Comparison of ENCODE assay signal across 33 cellular contexts in genomic region chr10:106410331-106410730, GRCh38.
"Had no signal": no experiment of that assay in that cellular context is flagged by ENCODE, and none has a peak within 500 bp of the region (broad histone marks: within the 10 kb centered on the region; RNA-seq: fewer than 3 reads in every experiment).

No MANE protein-coding gene starts in this region.

- H3K9me3 Mint-ChIP-seq: activated CD8-positive, alpha-beta T cell treated with anti-CD3 and anti-CD28 coated beads for 36 hours; activated naive CD8-positive, alpha-beta T cell treated with anti-CD3 and anti-CD28 coated beads, Interleukin-2, amount 50 U/mL, for 24 hours; central memory CD8-positive, alpha-beta T cell had no signal

- H3K4me1 ChIP-seq: foreskin keratinocyte, gastrocnemius medialis, heart left ventricle had no signal

- H3K27me3 Mint-ChIP-seq: activated B cell treated with CpG ODN at 0.5 μM for 24 hours; activated CD8-positive, alpha-beta T cell treated with anti-CD3 and anti-CD28 coated beads for 36 hours; activated naive CD8-positive, alpha-beta T cell; activated naive CD8-positive, alpha-beta T cell treated with anti-CD3 and anti-CD28 coated beads, Interleukin-2, amount 50 U/mL, for 24 hours; activated T-helper 17 cell treated with anti-CD3 and anti-CD28 coated beads, Interleukin-2, amount 50 U/mL, for 72 hours; central memory CD8-positive, alpha-beta T cell; dendritic cell treated with granulocyte-macrophage colony-stimulating factor and Interleukin-4, amounts not matched to agents 40 ng/mL and 50 ng/mL, for 4 days; T-helper 17 cell had no signal

- ATAC-seq: activated CD4-positive, CD25-positive, alpha-beta regulatory T cell treated with anti-CD3 and anti-CD28 coated beads, Interleukin-2, amount 50 U/mL, for 24 hours; activated CD8-positive, alpha-beta T cell treated with anti-CD3 and anti-CD28 coated beads for 36 hours; activated naive CD8-positive, alpha-beta T cell treated with anti-CD3 and anti-CD28 coated beads, Interleukin-2, amount 50 U/mL, for 24 hours; activated T-cell treated with anti-CD3 and anti-CD28 coated beads, Interleukin-2, amount 50 U/mL, for 4 hours; activated T-helper 17 cell treated with anti-CD3 and anti-CD28 coated beads, Interleukin-2, amount 50 U/mL, for 72 hours; esophagus mucosa; foreskin keratinocyte; gastrocnemius medialis; heart left ventricle; T-helper 17 cell had no signal

- H3K27ac ChIP-seq: coronary artery, dorsolateral prefrontal cortex, foreskin keratinocyte, gastrocnemius medialis, heart left ventricle, WERI-Rb-1 had no signal

- H3K4me3 ChIP-seq: coronary artery, dorsolateral prefrontal cortex, gastrocnemius medialis, heart left ventricle had no signal

- H3K36me3 Mint-ChIP-seq: activated naive CD8-positive, alpha-beta T cell had no signal

- H3K4me1 Mint-ChIP-seq: activated B cell treated with CpG ODN at 0.5 μM for 24 hours; activated naive CD8-positive, alpha-beta T cell treated with anti-CD3 and anti-CD28 coated beads, Interleukin-2, amount 50 U/mL, for 24 hours; activated T-helper 17 cell treated with anti-CD3 and anti-CD28 coated beads, Interleukin-2, amount 50 U/mL, for 72 hours; central memory CD8-positive, alpha-beta T cell; T-helper 17 cell had no signal

- H3K36me3 ChIP-seq: brain microvascular endothelial cell, gastrocnemius medialis, heart left ventricle, WERI-Rb-1 had no signal

- H3K27me3 ChIP-seq: brain microvascular endothelial cell, dorsolateral prefrontal cortex, foreskin keratinocyte, gastrocnemius medialis, heart left ventricle had no signal

- H3K4me3 Mint-ChIP-seq: activated B cell treated with CpG ODN at 0.5 μM for 24 hours; activated CD8-positive, alpha-beta T cell treated with anti-CD3 and anti-CD28 coated beads for 36 hours; activated naive CD8-positive, alpha-beta T cell; activated naive CD8-positive, alpha-beta T cell treated with anti-CD3 and anti-CD28 coated beads, Interleukin-2, amount 50 U/mL, for 24 hours; activated T-cell treated with anti-CD3 and anti-CD28 coated beads, Interleukin-2, amount 50 U/mL, for 4 hours; activated T-helper 17 cell treated with anti-CD3 and anti-CD28 coated beads, Interleukin-2, amount 50 U/mL, for 72 hours; central memory CD8-positive, alpha-beta T cell; dendritic cell treated with granulocyte-macrophage colony-stimulating factor and Interleukin-4, amounts not matched to agents 40 ng/mL and 50 ng/mL, for 4 days; endodermal cell; T-helper 17 cell; T-helper 2 cell treated with Interferon-gamma antibody and Interleukin-4, amounts not matched to agents 5 μg/mL and 100 μg/mL, for 36 hours had no signal

- H3K9me3 ChIP-seq: gastrocnemius medialis, heart left ventricle had no signal

- H3K27ac Mint-ChIP-seq: activated B cell treated with CpG ODN at 0.5 μM for 24 hours; activated CD8-positive, alpha-beta T cell treated with anti-CD3 and anti-CD28 coated beads for 36 hours; activated naive CD8-positive, alpha-beta T cell; activated naive CD8-positive, alpha-beta T cell treated with anti-CD3 and anti-CD28 coated beads, Interleukin-2, amount 50 U/mL, for 24 hours; activated T-helper 17 cell treated with anti-CD3 and anti-CD28 coated beads, Interleukin-2, amount 50 U/mL, for 72 hours; dendritic cell treated with granulocyte-macrophage colony-stimulating factor and Interleukin-4, amounts not matched to agents 40 ng/mL and 50 ng/mL, for 4 days; endodermal cell; T-helper 17 cell; T-helper 2 cell treated with Interferon-gamma antibody and Interleukin-4, amounts not matched to agents 5 μg/mL and 100 μg/mL, for 36 hours had no signal

- DNase-seq: activated B cell treated with CpG ODN at 0.5 μM for 24 hours; activated CD4-positive, alpha-beta T cell treated with anti-CD3 and anti-CD28 coated beads for 48 hours; activated CD4-positive, alpha-beta T cell treated with anti-CD3 and anti-CD28 coated beads, Interleukin-2, amount 50 U/mL, for 1 hour; activated CD4-positive, alpha-beta T cell treated with anti-CD3 and anti-CD28 coated beads, Interleukin-2, amount 50 U/mL, for 48 hours; activated CD8-positive, alpha-beta memory T cell treated with anti-CD3 and anti-CD28 coated beads for 24 hours; activated CD8-positive, alpha-beta T cell treated with anti-CD3 and anti-CD28 coated beads for 36 hours; activated effector memory CD4-positive, alpha-beta T cell treated with Interleukin-2 at 50 U/mL for 16 hours; activated gamma-delta T cell treated with Interleukin-2 at 50 U/mL for 16 hours; activated naive CD4-positive, alpha-beta T cell treated with anti-CD3 and anti-CD28 coated beads, Interleukin-2, amount 50 U/mL, for 16 hours; activated naive CD4-positive, alpha-beta T cell treated with Interleukin-2 at 50 U/mL for 16 hours; activated naive CD8-positive, alpha-beta T cell treated with anti-CD3 and anti-CD28 coated beads, Interleukin-2, amount 50 U/mL, for 24 hours; activated T-cell treated with anti-CD3 and anti-CD28 coated beads, Interleukin-2, amount 50 U/mL, for 4 hours; amniotic stem cell; anterior cingulate cortex; brain microvascular endothelial cell; dorsolateral prefrontal cortex; effector memory CD4-positive, alpha-beta T cell; endodermal cell; foreskin keratinocyte; gastrocnemius medialis; glutamatergic neuron; heart left ventricle; T-helper 17 cell; T1000; WERI-Rb-1 had no signal
